Comparison of ENCODE assay signal across 11 cellular contexts in the genomic region with DNA sequence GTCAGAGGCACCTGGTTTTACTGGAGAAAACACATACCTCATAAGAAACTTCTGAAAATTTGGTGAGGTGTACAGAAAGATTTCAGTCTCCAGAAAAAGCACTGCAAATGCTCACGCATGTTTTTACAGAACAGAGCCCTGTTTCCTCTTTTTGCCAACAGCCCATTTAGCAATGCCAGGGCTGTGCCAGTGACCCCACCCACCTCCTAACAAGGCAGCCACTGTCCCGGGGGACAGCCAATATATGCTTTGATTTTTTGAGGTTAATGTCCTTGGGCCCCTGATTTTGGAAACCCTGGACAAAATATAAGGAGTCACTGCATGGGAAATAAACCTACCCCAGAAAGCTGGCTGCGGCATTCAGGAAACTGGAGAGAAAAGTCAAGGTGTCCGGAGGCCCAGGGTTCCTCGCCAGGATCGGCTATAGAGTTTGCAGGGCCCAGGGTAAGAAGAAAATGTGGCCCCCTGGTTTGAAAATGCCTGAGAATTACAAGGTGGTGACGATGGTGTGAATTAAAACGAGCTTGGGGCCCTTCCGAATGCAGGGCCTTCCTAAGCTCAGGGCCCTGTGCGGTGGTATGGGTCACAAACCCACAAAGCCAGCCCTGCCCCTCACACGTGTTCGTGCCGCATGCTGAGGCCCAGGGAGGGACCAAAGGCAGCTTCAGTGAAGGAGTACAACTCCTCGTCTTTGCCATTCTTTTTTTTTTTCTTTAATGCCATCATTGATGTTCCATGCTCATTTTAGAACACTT.
DNase-seq lines count a peak whose midpoint lies in the region; ATAC-seq and TF ChIP-seq lines count a peak whose summit lies in the region.
"Had no signal": no experiment of that assay in that cellular context is flagged by ENCODE, and none has a peak within 500 bp of the region (broad histone marks: within the 10 kb centered on the region; RNA-seq: fewer than 3 reads in every experiment).

No MANE protein-coding gene starts in this region.

- no peaks in the 10 kb centered on the region for H3K9me3 ChIP-seq in vagina

- H3K9me3 Mint-ChIP-seq in activated naive CD8-positive, alpha-beta T cell treated with anti-CD3 and anti-CD28 coated beads, Interleukin-2, amount 10 ng/mL, durations not matched to agents 7 days and 5 days, result no peaks in the 10 kb centered on the region
- no peaks in the 10 kb centered on the region for H3K9me3 Mint-ChIP-seq in activated naive CD8-positive, alpha-beta T cell treated with anti-CD3 and anti-CD28 coated beads, Interleukin-2, amount 50 U/mL, for 24 hours
- H3K9me3 Mint-ChIP-seq in naive B cell, result no peaks in the 10 kb centered on the region
- H3K9me3 Mint-ChIP-seq in activated CD4-positive, alpha-beta T cell treated with anti-CD3 and anti-CD28 coated beads, Interleukin-2, amount 10 ng/mL, durations not matched to agents 7 days and 5 days, result no peaks in the 10 kb centered on the region

- CTCF ChIA-PET in activated CD4-positive, alpha-beta T cell treated with anti-CD3 and anti-CD28 coated beads, Interleukin-2, amount 10 ng/mL, durations not matched to agents 7 days and 5 days (lab: Charles Lee), result interaction anchor here (0.6 kb wide), 2 partner anchors 15 to 101 kb away, joined by 3 read pairs; no protein-coding TSS in a partner anchor

- peak overlapping the region in 1 of 2 donors; percentile 71 for H3K4me3 ChIP-seq in vagina
- H3K4me3 ChIP-seq: GM12878 had no signal

- POLR2A ChIA-PET in activated naive CD8-positive, alpha-beta T cell treated with anti-CD3 and anti-CD28 coated beads, Interleukin-2, amount 10 ng/mL, durations not matched to agents 7 days and 5 days (lab: Charles Lee), result interaction anchor here (0.7 kb wide), 1 partner anchor 11 kb away, joined by 5 read pairs; no protein-coding TSS in a partner anchor
- POLR2A ChIA-PET in activated CD4-positive, alpha-beta T cell treated with anti-CD3 and anti-CD28 coated beads, Interleukin-2, amount 10 ng/mL, durations not matched to agents 7 days and 5 days (lab: Charles Lee), result no interaction called here

- no peak overlapping the region for H3K4me3 Mint-ChIP-seq in activated naive CD8-positive, alpha-beta T cell treated with anti-CD3 and anti-CD28 coated beads, Interleukin-2, amount 10 ng/mL, durations not matched to agents 7 days and 5 days
- no peak overlapping the region for H3K4me3 Mint-ChIP-seq in activated naive CD8-positive, alpha-beta T cell treated with anti-CD3 and anti-CD28 coated beads, Interleukin-2, amount 50 U/mL, for 24 hours
- H3K4me3 Mint-ChIP-seq in naive B cell, result peak overlapping the region in 6 of 8 donors; percentile 32 to 91 (median 50)
- no peak overlapping the region for H3K4me3 Mint-ChIP-seq in activated CD4-positive, alpha-beta T cell treated with anti-CD3 and anti-CD28 coated beads, Interleukin-2, amount 10 ng/mL, durations not matched to agents 7 days and 5 days

- peaks cover 2% of the 10 kb centered on the region for H3K27me3 Mint-ChIP-seq in activated naive CD8-positive, alpha-beta T cell treated with anti-CD3 and anti-CD28 coated beads, Interleukin-2, amount 10 ng/mL, durations not matched to agents 7 days and 5 days
- no peaks in the 10 kb centered on the region for H3K27me3 Mint-ChIP-seq in activated naive CD8-positive, alpha-beta T cell treated with anti-CD3 and anti-CD28 coated beads, Interleukin-2, amount 50 U/mL, for 24 hours
- H3K27me3 Mint-ChIP-seq in naive B cell, result no peaks in the 10 kb centered on the region
- peaks cover 2% of the 10 kb centered on the region for H3K27me3 Mint-ChIP-seq in activated CD4-positive, alpha-beta T cell treated with anti-CD3 and anti-CD28 coated beads, Interleukin-2, amount 10 ng/mL, durations not matched to agents 7 days and 5 days

- peak; percentile 15 for DNase-seq in activated naive CD8-positive, alpha-beta T cell treated with anti-CD3 and anti-CD28 coated beads, Interleukin-2, amount 10 ng/mL, durations not matched to agents 7 days and 5 days
- DNase-seq in activated naive CD8-positive, alpha-beta T cell treated with anti-CD3 and anti-CD28 coated beads, Interleukin-2, amount 50 U/mL, for 24 hours, result no peak
- DNase-seq in epithelial cell of prostate (ENCODE audit: low read depth, low spot score) (no peak), naive B cell (peak; percentile 20), vagina (ENCODE audit: extremely low spot score in 2 of 2) (no peak), foreskin keratinocyte (no peak)
- DNase-seq in activated CD4-positive, alpha-beta T cell treated with anti-CD3 and anti-CD28 coated beads, Interleukin-2, amount 10 ng/mL, durations not matched to agents 7 days and 5 days, result no peak
- DNase-seq: NCI-H1930; stimulated activated CD4-positive, alpha-beta T cell treated with anti-CD3 and anti-CD28 coated beads, Interleukin-12 subunit alpha, Interleukin-12 subunit beta, amount 100 ng/mL, for 4 hours had no signal

- H3K27ac ChIP-seq in epithelial cell of prostate (peak overlapping the region; percentile 79), vagina (peak overlapping the region; percentile 100), foreskin keratinocyte (no peak overlapping the region)

- peaks cover 5% of the 10 kb centered on the region for H3K4me1 Mint-ChIP-seq in activated naive CD8-positive, alpha-beta T cell treated with anti-CD3 and anti-CD28 coated beads, Interleukin-2, amount 10 ng/mL, durations not matched to agents 7 days and 5 days
- peaks cover 34% of the 10 kb centered on the region for H3K4me1 Mint-ChIP-seq in activated naive CD8-positive, alpha-beta T cell treated with anti-CD3 and anti-CD28 coated beads, Interleukin-2, amount 50 U/mL, for 24 hours
- peaks cover 41 to 73% (median 63%) of the 10 kb centered on the region in 3 donors for H3K4me1 Mint-ChIP-seq in naive B cell
- H3K4me1 Mint-ChIP-seq in activated CD4-positive, alpha-beta T cell treated with anti-CD3 and anti-CD28 coated beads, Interleukin-2, amount 10 ng/mL, durations not matched to agents 7 days and 5 days, result peaks cover 29% of the 10 kb centered on the region

- no peak for TF ChIP-seq POLR2A in vagina (IDR thresholded peaks at IDR 0.05)

- intact Hi-C loops in vagina (cut with DNase I), result no loop called here

- no peak for ATAC-seq in activated naive CD8-positive, alpha-beta T cell treated with anti-CD3 and anti-CD28 coated beads, Interleukin-2, amount 10 ng/mL, durations not matched to agents 7 days and 5 days (ENCODE audit: low read depth)
- no peak for ATAC-seq in activated naive CD8-positive, alpha-beta T cell treated with anti-CD3 and anti-CD28 coated beads, Interleukin-2, amount 50 U/mL, for 24 hours
- ATAC-seq in naive B cell (ENCODE audit: low read depth in 2 of 2) (peak; percentile 62 to 66), foreskin keratinocyte (no peak), GM21528 (IDR thresholded peaks at IDR 0.05; ENCODE audit: low FRiP score, unreplicated experiment) (no peak)
- ATAC-seq: GM12878 had no signal

- H3K36me3 ChIP-seq in vagina, result no peaks in the 10 kb centered on the region

- H3K4me1 ChIP-seq in vagina, result peaks cover 93% of the 10 kb centered on the region
- peaks cover 31% of the 10 kb centered on the region for H3K4me1 ChIP-seq in foreskin keratinocyte

- H3K27me3 ChIP-seq in vagina, result no peaks in the 10 kb centered on the region
- H3K27me3 ChIP-seq in foreskin keratinocyte, result no peaks in the 10 kb centered on the region

- no peaks in the 10 kb centered on the region for H3K36me3 Mint-ChIP-seq in activated naive CD8-positive, alpha-beta T cell treated with anti-CD3 and anti-CD28 coated beads, Interleukin-2, amount 10 ng/mL, durations not matched to agents 7 days and 5 days
- no peaks in the 10 kb centered on the region for H3K36me3 Mint-ChIP-seq in activated naive CD8-positive, alpha-beta T cell treated with anti-CD3 and anti-CD28 coated beads, Interleukin-2, amount 50 U/mL, for 24 hours (ENCODE audit: low read depth)
- H3K36me3 Mint-ChIP-seq in naive B cell, result no peaks in the 10 kb centered on the region
- H3K36me3 Mint-ChIP-seq in activated CD4-positive, alpha-beta T cell treated with anti-CD3 and anti-CD28 coated beads, Interleukin-2, amount 10 ng/mL, durations not matched to agents 7 days and 5 days (ENCODE audit: low read depth), result no peaks in the 10 kb centered on the region

- TF ChIP-seq CTCF in vagina (IDR thresholded peaks at IDR 0.05), result no peak
- no peak for TF ChIP-seq CTCF in foreskin keratinocyte (conservative IDR thresholded peaks at IDR 0.05)

- H3K27ac Mint-ChIP-seq in activated naive CD8-positive, alpha-beta T cell treated with anti-CD3 and anti-CD28 coated beads, Interleukin-2, amount 10 ng/mL, durations not matched to agents 7 days and 5 days, result no peak overlapping the region
- no peak overlapping the region for H3K27ac Mint-ChIP-seq in activated naive CD8-positive, alpha-beta T cell treated with anti-CD3 and anti-CD28 coated beads, Interleukin-2, amount 50 U/mL, for 24 hours
- peak overlapping the region in 4 of 6 donors; percentile 16 to 90 (median 62) for H3K27ac Mint-ChIP-seq in naive B cell
- H3K27ac Mint-ChIP-seq in activated CD4-positive, alpha-beta T cell treated with anti-CD3 and anti-CD28 coated beads, Interleukin-2, amount 10 ng/mL, durations not matched to agents 7 days and 5 days, result no peak overlapping the region

Comparison
In these comparisons a context has a peak if more than half of its experiments do, and no peak if none do; other contexts are left out.
1. DNase-seq: peak in activated naive CD8-positive, alpha-beta T cell treated with anti-CD3 and anti-CD28 coated beads, Interleukin-2, amount 10 ng/mL, durations not matched to agents 7 days and 5 days (single experiment) and naive B cell (single experiment); none in activated naive CD8-positive, alpha-beta T cell treated with anti-CD3 and anti-CD28 coated beads, Interleukin-2, amount 50 U/mL, for 24 hours (single experiment), epithelial cell of prostate (single experiment), vagina (0 of 2), activated CD4-positive, alpha-beta T cell treated with anti-CD3 and anti-CD28 coated beads, Interleukin-2, amount 10 ng/mL, durations not matched to agents 7 days and 5 days (single experiment) and foreskin keratinocyte (0 of 2).
2. ATAC-seq: peak in naive B cell (2 of 2); none in activated naive CD8-positive, alpha-beta T cell treated with anti-CD3 and anti-CD28 coated beads, Interleukin-2, amount 10 ng/mL, durations not matched to agents 7 days and 5 days (single experiment), activated naive CD8-positive, alpha-beta T cell treated with anti-CD3 and anti-CD28 coated beads, Interleukin-2, amount 50 U/mL, for 24 hours (single experiment), foreskin keratinocyte (single experiment) and GM21528 (single experiment).
3. H3K27ac Mint-ChIP-seq: peak in naive B cell (4 of 6); none in activated naive CD8-positive, alpha-beta T cell treated with anti-CD3 and anti-CD28 coated beads, Interleukin-2, amount 10 ng/mL, durations not matched to agents 7 days and 5 days (single experiment), activated naive CD8-positive, alpha-beta T cell treated with anti-CD3 and anti-CD28 coated beads, Interleukin-2, amount 50 U/mL, for 24 hours (single experiment) and activated CD4-positive, alpha-beta T cell treated with anti-CD3 and anti-CD28 coated beads, Interleukin-2, amount 10 ng/mL, durations not matched to agents 7 days and 5 days (single experiment).
4. H3K4me3 Mint-ChIP-seq: peak in naive B cell (6 of 8); none in activated naive CD8-positive, alpha-beta T cell treated with anti-CD3 and anti-CD28 coated beads, Interleukin-2, amount 10 ng/mL, durations not matched to agents 7 days and 5 days (single experiment), activated naive CD8-positive, alpha-beta T cell treated with anti-CD3 and anti-CD28 coated beads, Interleukin-2, amount 50 U/mL, for 24 hours (single experiment) and activated CD4-positive, alpha-beta T cell treated with anti-CD3 and anti-CD28 coated beads, Interleukin-2, amount 10 ng/mL, durations not matched to agents 7 days and 5 days (single experiment).